1 cellular context compared by ENCODE assay signal in the genomic region with DNA sequence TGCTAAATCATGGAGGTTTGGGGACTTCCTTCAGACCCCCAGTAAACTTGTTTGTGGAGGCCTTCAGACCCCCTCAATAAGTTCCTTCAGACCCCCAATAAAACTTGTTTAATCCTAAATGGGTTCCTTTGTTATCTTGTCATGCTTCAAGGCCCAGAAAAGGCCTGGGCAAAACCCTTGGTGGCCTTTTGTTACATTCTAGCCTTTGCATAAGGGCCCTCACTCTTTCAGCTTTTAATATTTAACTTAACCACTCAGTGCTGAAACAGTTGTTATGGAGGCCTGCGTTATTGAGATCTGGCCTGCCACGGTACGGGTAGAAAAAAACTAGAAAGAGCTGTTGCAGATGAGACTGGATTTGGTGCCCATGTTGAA.
TF ChIP-seq lines count a peak whose summit lies in the region.

No MANE protein-coding gene starts in this region.

TF ChIP-seq in HepG2, 621 proteins besides CTCF, POLR2A, EP300 and RAD21 (continued from another document and continues in another):
- TF ChIP-seq, protein P1, sequence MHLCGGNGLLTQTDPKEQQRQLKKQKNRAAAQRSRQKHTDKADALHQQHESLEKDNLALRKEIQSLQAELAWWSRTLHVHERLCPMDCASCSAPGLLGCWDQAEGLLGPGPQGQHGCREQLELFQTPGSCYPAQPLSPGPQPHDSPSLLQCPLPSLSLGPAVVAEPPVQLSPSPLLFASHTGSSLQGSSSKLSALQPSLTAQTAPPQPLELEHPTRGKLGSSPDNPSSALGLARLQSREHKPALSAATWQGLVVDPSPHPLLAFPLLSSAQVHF (CRISPR knock-in tag; IDR thresholded peaks at IDR 0.05) = 0 out of 2 replicates have a peak, but pooled peaks have one; percentile 37
- TF ChIP-seq KAT8 (CRISPR knock-in tag; IDR thresholded peaks at IDR 0.05) = no peak
- TF ChIP-seq POLR2G (IDR thresholded peaks at IDR 0.05; ENCODE audit: low read depth, low read length) = peak; percentile 41; the same call in 1 of the 2 replicates
- TF ChIP-seq DMAP1 (CRISPR knock-in tag; IDR thresholded peaks at IDR 0.05) = no peak; the same call in 1 of the 2 replicates
- TF ChIP-seq, protein P2, sequence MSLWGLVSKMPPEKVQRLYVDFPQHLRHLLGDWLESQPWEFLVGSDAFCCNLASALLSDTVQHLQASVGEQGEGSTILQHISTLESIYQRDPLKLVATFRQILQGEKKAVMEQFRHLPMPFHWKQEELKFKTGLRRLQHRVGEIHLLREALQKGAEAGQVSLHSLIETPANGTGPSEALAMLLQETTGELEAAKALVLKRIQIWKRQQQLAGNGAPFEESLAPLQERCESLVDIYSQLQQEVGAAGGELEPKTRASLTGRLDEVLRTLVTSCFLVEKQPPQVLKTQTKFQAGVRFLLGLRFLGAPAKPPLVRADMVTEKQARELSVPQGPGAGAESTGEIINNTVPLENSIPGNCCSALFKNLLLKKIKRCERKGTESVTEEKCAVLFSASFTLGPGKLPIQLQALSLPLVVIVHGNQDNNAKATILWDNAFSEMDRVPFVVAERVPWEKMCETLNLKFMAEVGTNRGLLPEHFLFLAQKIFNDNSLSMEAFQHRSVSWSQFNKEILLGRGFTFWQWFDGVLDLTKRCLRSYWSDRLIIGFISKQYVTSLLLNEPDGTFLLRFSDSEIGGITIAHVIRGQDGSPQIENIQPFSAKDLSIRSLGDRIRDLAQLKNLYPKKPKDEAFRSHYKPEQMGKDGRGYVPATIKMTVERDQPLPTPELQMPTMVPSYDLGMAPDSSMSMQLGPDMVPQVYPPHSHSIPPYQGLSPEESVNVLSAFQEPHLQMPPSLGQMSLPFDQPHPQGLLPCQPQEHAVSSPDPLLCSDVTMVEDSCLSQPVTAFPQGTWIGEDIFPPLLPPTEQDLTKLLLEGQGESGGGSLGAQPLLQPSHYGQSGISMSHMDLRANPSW (CRISPR knock-in tag; IDR thresholded peaks at IDR 0.05; ENCODE audit: borderline replicate concordance) = no peak
- TF ChIP-seq, protein P3, sequence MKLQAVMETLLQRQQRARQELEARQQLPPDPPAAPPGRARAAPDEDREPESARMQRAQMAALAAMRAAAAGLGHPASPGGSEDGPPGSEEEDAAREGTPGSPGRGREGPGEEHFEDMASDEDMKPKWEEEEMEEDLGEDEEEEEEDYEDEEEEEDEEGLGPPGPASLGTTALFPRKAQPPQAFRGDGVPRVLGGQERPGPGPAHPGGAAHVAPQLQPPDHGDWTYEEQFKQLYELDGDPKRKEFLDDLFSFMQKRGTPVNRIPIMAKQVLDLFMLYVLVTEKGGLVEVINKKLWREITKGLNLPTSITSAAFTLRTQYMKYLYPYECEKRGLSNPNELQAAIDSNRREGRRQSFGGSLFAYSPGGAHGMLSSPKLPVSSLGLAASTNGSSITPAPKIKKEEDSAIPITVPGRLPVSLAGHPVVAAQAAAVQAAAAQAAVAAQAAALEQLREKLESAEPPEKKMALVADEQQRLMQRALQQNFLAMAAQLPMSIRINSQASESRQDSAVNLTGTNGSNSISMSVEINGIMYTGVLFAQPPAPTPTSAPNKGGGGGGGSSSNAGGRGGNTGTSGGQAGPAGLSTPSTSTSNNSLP (IDR thresholded peaks at IDR 0.05; ENCODE audit: low read depth, low read length) = peak; percentile 67
- no peak for TF ChIP-seq ZNF550 (CRISPR knock-in tag; IDR thresholded peaks at IDR 0.05; ENCODE audit: borderline replicate concordance)
- TF ChIP-seq SIN3A (IDR thresholded peaks at IDR 0.05; ENCODE audit: borderline replicate concordance, low read depth, low read length) = peak; percentile 10; the same call in 1 of the 2 replicates
- no peak for TF ChIP-seq MAFG (CRISPR knock-in tag; IDR thresholded peaks at IDR 0.05)
- TF ChIP-seq ZMYM3 (CRISPR knock-in tag; IDR thresholded peaks at IDR 0.05) = 0 out of 2 replicates have a peak, but pooled peaks have one; percentile 14
- TF ChIP-seq, protein P4, sequence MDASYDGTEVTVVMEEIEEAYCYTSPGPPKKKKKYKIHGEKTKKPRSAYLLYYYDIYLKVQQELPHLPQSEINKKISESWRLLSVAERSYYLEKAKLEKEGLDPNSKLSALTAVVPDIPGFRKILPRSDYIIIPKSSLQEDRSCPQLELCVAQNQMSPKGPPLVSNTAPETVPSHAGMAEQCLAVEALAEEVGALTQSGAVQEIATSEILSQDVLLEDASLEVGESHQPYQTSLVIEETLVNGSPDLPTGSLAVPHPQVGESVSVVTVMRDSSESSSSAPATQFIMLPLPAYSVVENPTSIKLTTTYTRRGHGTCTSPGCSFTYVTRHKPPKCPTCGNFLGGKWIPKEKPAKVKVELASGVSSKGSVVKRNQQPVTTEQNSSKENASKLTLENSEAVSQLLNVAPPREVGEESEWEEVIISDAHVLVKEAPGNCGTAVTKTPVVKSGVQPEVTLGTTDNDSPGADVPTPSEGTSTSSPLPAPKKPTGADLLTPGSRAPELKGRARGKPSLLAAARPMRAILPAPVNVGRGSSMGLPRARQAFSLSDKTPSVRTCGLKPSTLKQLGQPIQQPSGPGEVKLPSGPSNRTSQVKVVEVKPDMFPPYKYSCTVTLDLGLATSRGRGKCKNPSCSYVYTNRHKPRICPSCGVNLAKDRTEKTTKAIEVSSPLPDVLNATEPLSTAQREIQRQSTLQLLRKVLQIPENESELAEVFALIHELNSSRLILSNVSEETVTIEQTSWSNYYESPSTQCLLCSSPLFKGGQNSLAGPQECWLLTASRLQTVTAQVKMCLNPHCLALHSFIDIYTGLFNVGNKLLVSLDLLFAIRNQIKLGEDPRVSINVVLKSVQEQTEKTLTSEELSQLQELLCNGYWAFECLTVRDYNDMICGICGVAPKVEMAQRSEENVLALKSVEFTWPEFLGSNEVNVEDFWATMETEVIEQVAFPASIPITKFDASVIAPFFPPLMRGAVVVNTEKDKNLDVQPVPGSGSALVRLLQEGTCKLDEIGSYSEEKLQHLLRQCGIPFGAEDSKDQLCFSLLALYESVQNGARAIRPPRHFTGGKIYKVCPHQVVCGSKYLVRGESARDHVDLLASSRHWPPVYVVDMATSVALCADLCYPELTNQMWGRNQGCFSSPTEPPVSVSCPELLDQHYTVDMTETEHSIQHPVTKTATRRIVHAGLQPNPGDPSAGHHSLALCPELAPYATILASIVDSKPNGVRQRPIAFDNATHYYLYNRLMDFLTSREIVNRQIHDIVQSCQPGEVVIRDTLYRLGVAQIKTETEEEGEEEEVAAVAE (CRISPR knock-in tag; IDR thresholded peaks at IDR 0.05; ENCODE audit: borderline replicate concordance) = no peak
- TF ChIP-seq ZNF317 (CRISPR knock-in tag; IDR thresholded peaks at IDR 0.05) = 0 out of 2 replicates have a peak, but pooled peaks have one; percentile 26
- no peak for TF ChIP-seq SNAI1 (CRISPR knock-in tag; IDR thresholded peaks at IDR 0.05; ENCODE audit: borderline replicate concordance)
- peak; percentile 67 for TF ChIP-seq GATAD2A (CRISPR knock-in tag; IDR thresholded peaks at IDR 0.05)
- TF ChIP-seq, protein P5, sequence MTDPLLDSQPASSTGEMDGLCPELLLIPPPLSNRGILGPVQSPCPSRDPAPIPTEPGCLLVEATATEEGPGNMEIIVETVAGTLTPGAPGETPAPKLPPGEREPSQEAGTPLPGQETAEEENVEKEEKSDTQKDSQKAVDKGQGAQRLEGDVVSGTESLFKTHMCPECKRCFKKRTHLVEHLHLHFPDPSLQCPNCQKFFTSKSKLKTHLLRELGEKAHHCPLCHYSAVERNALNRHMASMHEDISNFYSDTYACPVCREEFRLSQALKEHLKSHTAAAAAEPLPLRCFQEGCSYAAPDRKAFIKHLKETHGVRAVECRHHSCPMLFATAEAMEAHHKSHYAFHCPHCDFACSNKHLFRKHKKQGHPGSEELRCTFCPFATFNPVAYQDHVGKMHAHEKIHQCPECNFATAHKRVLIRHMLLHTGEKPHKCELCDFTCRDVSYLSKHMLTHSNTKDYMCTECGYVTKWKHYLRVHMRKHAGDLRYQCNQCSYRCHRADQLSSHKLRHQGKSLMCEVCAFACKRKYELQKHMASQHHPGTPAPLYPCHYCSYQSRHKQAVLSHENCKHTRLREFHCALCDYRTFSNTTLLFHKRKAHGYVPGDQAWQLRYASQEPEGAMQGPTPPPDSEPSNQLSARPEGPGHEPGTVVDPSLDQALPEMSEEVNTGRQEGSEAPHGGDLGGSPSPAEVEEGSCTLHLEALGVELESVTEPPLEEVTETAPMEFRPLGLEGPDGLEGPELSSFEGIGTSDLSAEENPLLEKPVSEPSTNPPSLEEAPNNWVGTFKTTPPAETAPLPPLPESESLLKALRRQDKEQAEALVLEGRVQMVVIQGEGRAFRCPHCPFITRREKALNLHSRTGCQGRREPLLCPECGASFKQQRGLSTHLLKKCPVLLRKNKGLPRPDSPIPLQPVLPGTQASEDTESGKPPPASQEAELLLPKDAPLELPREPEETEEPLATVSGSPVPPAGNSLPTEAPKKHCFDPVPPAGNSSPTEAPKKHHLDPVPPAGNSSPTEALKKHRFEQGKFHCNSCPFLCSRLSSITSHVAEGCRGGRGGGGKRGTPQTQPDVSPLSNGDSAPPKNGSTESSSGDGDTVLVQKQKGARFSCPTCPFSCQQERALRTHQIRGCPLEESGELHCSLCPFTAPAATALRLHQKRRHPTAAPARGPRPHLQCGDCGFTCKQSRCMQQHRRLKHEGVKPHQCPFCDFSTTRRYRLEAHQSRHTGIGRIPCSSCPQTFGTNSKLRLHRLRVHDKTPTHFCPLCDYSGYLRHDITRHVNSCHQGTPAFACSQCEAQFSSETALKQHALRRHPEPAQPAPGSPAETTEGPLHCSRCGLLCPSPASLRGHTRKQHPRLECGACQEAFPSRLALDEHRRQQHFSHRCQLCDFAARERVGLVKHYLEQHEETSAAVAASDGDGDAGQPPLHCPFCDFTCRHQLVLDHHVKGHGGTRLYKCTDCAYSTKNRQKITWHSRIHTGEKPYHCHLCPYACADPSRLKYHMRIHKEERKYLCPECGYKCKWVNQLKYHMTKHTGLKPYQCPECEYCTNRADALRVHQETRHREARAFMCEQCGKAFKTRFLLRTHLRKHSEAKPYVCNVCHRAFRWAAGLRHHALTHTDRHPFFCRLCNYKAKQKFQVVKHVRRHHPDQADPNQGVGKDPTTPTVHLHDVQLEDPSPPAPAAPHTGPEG (CRISPR knock-in tag; IDR thresholded peaks at IDR 0.05) = no peak
- no peak for TF ChIP-seq ZZZ3 (CRISPR knock-in tag; IDR thresholded peaks at IDR 0.05; ENCODE audit: borderline replicate concordance)
- TF ChIP-seq, protein P6, sequence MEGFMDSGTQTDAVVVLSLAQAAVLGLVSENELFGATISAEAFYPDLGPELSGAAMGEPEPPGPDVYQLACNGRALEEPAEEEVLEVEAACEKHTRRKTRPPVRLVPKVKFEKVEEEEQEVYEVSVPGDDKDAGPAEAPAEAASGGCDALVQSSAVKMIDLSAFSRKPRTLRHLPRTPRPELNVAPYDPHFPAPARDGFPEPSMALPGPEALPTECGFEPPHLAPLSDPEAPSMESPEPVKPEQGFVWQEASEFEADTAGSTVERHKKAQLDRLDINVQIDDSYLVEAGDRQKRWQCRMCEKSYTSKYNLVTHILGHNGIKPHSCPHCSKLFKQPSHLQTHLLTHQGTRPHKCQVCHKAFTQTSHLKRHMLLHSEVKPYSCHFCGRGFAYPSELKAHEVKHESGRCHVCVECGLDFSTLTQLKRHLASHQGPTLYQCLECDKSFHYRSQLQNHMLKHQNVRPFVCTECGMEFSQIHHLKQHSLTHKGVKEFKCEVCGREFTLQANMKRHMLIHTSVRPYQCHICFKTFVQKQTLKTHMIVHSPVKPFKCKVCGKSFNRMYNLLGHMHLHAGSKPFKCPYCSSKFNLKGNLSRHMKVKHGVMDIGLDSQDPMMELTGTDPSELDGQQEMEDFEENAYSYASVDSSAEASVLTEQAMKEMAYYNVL (CRISPR knock-in tag; IDR thresholded peaks at IDR 0.05; ENCODE audit: borderline replicate concordance) = peak; percentile 78
- no peak for TF ChIP-seq ZNF883 (CRISPR knock-in tag; IDR thresholded peaks at IDR 0.05; ENCODE audit: not compliant biosample characterization)
- TF ChIP-seq SMARCC2 (IDR thresholded peaks at IDR 0.05) = no peak
- 0 out of 2 replicates have a peak, but pooled peaks have one; percentile 4 for TF ChIP-seq NCOR1 (IDR thresholded peaks at IDR 0.05; ENCODE audit: borderline replicate concordance, low read length)
- TF ChIP-seq ZNF746 (CRISPR knock-in tag; IDR thresholded peaks at IDR 0.05) = no peak
- TF ChIP-seq, protein P7, sequence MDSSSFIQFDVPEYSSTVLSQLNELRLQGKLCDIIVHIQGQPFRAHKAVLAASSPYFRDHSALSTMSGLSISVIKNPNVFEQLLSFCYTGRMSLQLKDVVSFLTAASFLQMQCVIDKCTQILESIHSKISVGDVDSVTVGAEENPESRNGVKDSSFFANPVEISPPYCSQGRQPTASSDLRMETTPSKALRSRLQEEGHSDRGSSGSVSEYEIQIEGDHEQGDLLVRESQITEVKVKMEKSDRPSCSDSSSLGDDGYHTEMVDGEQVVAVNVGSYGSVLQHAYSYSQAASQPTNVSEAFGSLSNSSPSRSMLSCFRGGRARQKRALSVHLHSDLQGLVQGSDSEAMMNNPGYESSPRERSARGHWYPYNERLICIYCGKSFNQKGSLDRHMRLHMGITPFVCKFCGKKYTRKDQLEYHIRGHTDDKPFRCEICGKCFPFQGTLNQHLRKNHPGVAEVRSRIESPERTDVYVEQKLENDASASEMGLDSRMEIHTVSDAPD (CRISPR knock-in tag; IDR thresholded peaks at IDR 0.05) = 0 out of 2 replicates have a peak, but pooled peaks have one; percentile 16
- TF ChIP-seq ZBTB7B (CRISPR knock-in tag; IDR thresholded peaks at IDR 0.05) = 0 out of 2 replicates have a peak, but pooled peaks have one; percentile 46
- TF ChIP-seq KDM5B (CRISPR knock-in tag; IDR thresholded peaks at IDR 0.05; ENCODE audit: borderline replicate concordance) = no peak
- peak; percentile 20 for TF ChIP-seq PHF5A (CRISPR knock-in tag; IDR thresholded peaks at IDR 0.05; ENCODE audit: low read depth, unreplicated experiment)
- 0 out of 2 replicates have a peak, but pooled peaks have one; percentile 18 for TF ChIP-seq ZNF564 (CRISPR knock-in tag; IDR thresholded peaks at IDR 0.05)
- TF ChIP-seq XRCC5 (optimal IDR thresholded peaks at IDR 0.05; ENCODE audit: low read length) = no peak
- TF ChIP-seq IKZF4 (CRISPR knock-in tag; IDR thresholded peaks at IDR 0.05; ENCODE audit: borderline replicate concordance, low read depth, not compliant biosample characterization) = no peak
- TF ChIP-seq ZNF530 (CRISPR knock-in tag; IDR thresholded peaks at IDR 0.05; ENCODE audit: low read depth) = no peak
- TF ChIP-seq ZNF766 (CRISPR knock-in tag; IDR thresholded peaks at IDR 0.05; ENCODE audit: borderline replicate concordance) = no peak
- no peak for TF ChIP-seq ETV6 (CRISPR knock-in tag; conservative IDR thresholded peaks at IDR 0.05)
- no peak for TF ChIP-seq MAZ (IDR thresholded peaks at IDR 0.05; ENCODE audit: borderline replicate concordance, low read depth, low read length)
- TF ChIP-seq MAZ (CRISPR knock-in tag; IDR thresholded peaks at IDR 0.05; ENCODE audit: low read depth) = 0 out of 2 replicates have a peak, but pooled peaks have one; percentile 52
- TF ChIP-seq, protein P8, sequence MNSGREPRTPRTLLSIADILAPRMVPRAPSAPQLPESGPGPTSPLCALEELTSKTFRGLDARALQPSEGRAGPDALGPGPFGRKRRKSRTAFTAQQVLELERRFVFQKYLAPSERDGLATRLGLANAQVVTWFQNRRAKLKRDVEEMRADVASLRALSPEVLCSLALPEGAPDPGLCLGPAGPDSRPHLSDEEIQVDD (CRISPR knock-in tag; IDR thresholded peaks at IDR 0.05; ENCODE audit: borderline replicate concordance) = no peak
- 0 out of 2 replicates have a peak, but pooled peaks have one; percentile 15 for TF ChIP-seq PITX1 (CRISPR knock-in tag; IDR thresholded peaks at IDR 0.05)
- TF ChIP-seq TGIF2 (CRISPR knock-in tag; IDR thresholded peaks at IDR 0.05) = no peak
- TF ChIP-seq HMG20A (CRISPR knock-in tag; IDR thresholded peaks at IDR 0.05; ENCODE audit: borderline replicate concordance) = peak; percentile 26; the same call in 1 of the 2 replicates
- TF ChIP-seq ZNF333 (CRISPR knock-in tag; IDR thresholded peaks at IDR 0.05; ENCODE audit: borderline replicate concordance) = no peak
